ENCODE assay signal across 16 cellular contexts in the genomic region with DNA sequence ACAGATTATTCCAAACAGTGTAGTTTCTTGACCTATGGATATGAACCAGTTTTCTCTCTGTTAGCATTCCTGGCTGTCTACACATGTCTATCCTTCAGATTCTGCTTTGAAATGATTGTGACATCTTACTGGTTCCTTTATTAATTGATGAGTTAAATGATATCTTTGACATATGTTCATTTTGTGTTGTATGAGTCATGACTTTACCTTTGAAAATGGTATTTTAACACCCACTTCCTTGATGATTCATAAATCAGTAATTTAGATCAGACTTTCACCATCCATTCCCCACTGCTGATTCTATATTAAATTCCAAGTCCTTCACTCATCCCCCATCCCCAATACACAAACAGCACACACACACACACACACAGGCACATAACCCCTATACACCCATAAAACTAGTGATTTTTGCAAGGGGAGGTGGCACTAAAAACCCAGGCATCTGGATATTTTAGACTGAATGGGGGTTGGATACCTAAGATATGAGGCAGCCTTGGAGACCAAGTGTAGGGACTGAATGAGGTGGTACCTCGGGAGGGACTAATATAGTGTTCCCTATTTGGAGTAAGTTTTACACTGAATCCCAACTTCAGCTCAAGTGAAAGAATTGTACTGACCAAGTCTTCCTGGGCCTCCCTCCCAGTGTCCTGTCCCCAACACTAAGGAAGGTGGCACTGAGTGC. TPM values are rescaled to one million over a fixed set of nuclear protein-coding genes. Genes with fewer than 3 reads are reported as not detected.
DNase-seq lines count a peak whose midpoint lies in the region; ATAC-seq and TF ChIP-seq lines count a peak whose summit lies in the region.
"Had no signal": no experiment of that assay in that cellular context is flagged by ENCODE, and none has a peak within 500 bp of the region (broad histone marks: within the 10 kb centered on the region; RNA-seq: fewer than 3 reads in every experiment).

No MANE protein-coding gene starts in this region.

- no peaks in the 10 kb centered on the region for H3K9me3 Mint-ChIP-seq in HFFc6
- H3K9me3 Mint-ChIP-seq: activated naive CD4-positive, alpha-beta T cell treated with anti-CD3 and anti-CD28 coated beads, Interleukin-2, amount 10 ng/mL, durations not matched to agents 7 days and 5 days; dendritic cell treated with granulocyte-macrophage colony-stimulating factor and Interleukin-4, amounts not matched to agents 40 ng/mL and 50 ng/mL, for 4 days had no signal

- no peaks in the 10 kb centered on the region for H3K36me3 Mint-ChIP-seq in HFFc6 (ENCODE audit: low read depth)
- H3K36me3 Mint-ChIP-seq: activated naive CD4-positive, alpha-beta T cell treated with anti-CD3 and anti-CD28 coated beads, Interleukin-2, amount 10 ng/mL, durations not matched to agents 7 days and 5 days had no signal

- H3K4me3 Mint-ChIP-seq in HFFc6: peak overlapping the region; percentile 4; the same call in 1 of the 2 replicates
- H3K4me3 Mint-ChIP-seq: activated naive CD4-positive, alpha-beta T cell treated with anti-CD3 and anti-CD28 coated beads, Interleukin-2, amount 10 ng/mL, durations not matched to agents 7 days and 5 days; dendritic cell treated with granulocyte-macrophage colony-stimulating factor and Interleukin-4, amounts not matched to agents 40 ng/mL and 50 ng/mL, for 4 days had no signal

- H3K9me3 ChIP-seq in psoas muscle: no peaks in the 10 kb centered on the region
- H3K9me3 ChIP-seq: BLaER1 treated with 17β-estradiol and CSF1 and Interleukin-3, amounts not matched to agents 10 nM and 100 nM; gastroesophageal sphincter had no signal

- ATAC-seq in GM19395 (IDR thresholded peaks at IDR 0.05; ENCODE audit: unreplicated experiment) (no peak), psoas muscle (no peak)
- ATAC-seq: gastroesophageal sphincter had no signal

- WGBS in psoas muscle, 3 donors: 86 to 96% (median 90%) methylated on average over 1 of the region's 1 CpG

- no peak overlapping the region for H3K27ac Mint-ChIP-seq in HFFc6
- H3K27ac Mint-ChIP-seq: activated naive CD4-positive, alpha-beta T cell treated with anti-CD3 and anti-CD28 coated beads, Interleukin-2, amount 10 ng/mL, durations not matched to agents 7 days and 5 days; dendritic cell treated with granulocyte-macrophage colony-stimulating factor and Interleukin-4, amounts not matched to agents 40 ng/mL and 50 ng/mL, for 4 days had no signal

- peaks cover 20% of the 10 kb centered on the region for H3K27me3 Mint-ChIP-seq in HFFc6 (ENCODE audit: insufficient read depth)

- in situ Hi-C loops in ACHN (cut with HindIII; ENCODE audit: low pct_ligation_motif_present, low pct_unique_long_range_greater_than_20kb, low sequenced_read_pairs): no loop called here

- no peaks in the 10 kb centered on the region for H3K36me3 ChIP-seq in psoas muscle (ENCODE audit: insufficient read depth in 1 of 2, low read depth in 1 of 2)
- H3K36me3 ChIP-seq: BLaER1 treated with 17β-estradiol and CSF1 and Interleukin-3, amounts not matched to agents 10 nM and 100 nM; gastroesophageal sphincter; stomach had no signal

- intact Hi-C loops in psoas muscle (cut with DNase I): no loop called here

- peaks cover 41% of the 10 kb centered on the region for H3K4me1 Mint-ChIP-seq in HFFc6 (ENCODE audit: low read depth)

- H3K27ac ChIP-seq in VCaP (peak overlapping the region; percentile 67; the same call in 1 of the 2 replicates), psoas muscle (no peak overlapping the region)
- H3K27ac ChIP-seq: BLaER1 treated with 17β-estradiol and CSF1 and Interleukin-3, amounts not matched to agents 10 nM and 100 nM; gastroesophageal sphincter; stomach had no signal

- TF ChIP-seq CTCF in HFFc6 (IDR thresholded peaks at IDR 0.05): no peak
- TF ChIP-seq CTCF in VCaP (conservative IDR thresholded peaks at IDR 0.05): no peak
- no peak for TF ChIP-seq CTCF in psoas muscle (IDR thresholded peaks at IDR 0.05)

- no peaks in the 10 kb centered on the region for H3K4me1 ChIP-seq in psoas muscle
- H3K4me1 ChIP-seq: BLaER1 treated with 17β-estradiol and CSF1 and Interleukin-3, amounts not matched to agents 10 nM and 100 nM; gastroesophageal sphincter had no signal

- peaks cover 0 to 20% (median 0%) of the 10 kb centered on the region in 3 donors for H3K27me3 ChIP-seq in psoas muscle (ENCODE audit: insufficient read depth in 3 of 3, low read length in 2 of 3)
- H3K27me3 ChIP-seq: BLaER1 treated with 17β-estradiol and CSF1 and Interleukin-3, amounts not matched to agents 10 nM and 100 nM had no signal

- peak; percentile 37 for DNase-seq in ACHN
- DNase-seq in HFFc6: peak; percentile 36
- DNase-seq in iris pigment epithelial cell (ENCODE audit: low read depth): peak; percentile 71
- DNase-seq in NK-92 (lab: John Stamatoyannopoulos, UW; ENCODE audit: unreplicated experiment): no peak
- DNase-seq in activated effector memory CD4-positive, alpha-beta T cell treated with Interleukin-2 at 50 U/mL for 16 hours: no peak
- DNase-seq in psoas muscle: no peak
- DNase-seq: activated CD4-positive, alpha-beta T cell treated with anti-CD3 and anti-CD28 coated beads, Interleukin-2, amount 50 U/mL, for 4 hours; activated naive CD4-positive, alpha-beta T cell treated with anti-CD3 and anti-CD28 coated beads, Interleukin-2, amount 10 ng/mL, durations not matched to agents 7 days and 5 days; NCI-H2171; retina; stomach had no signal

- no peak overlapping the region for H3K4me3 ChIP-seq in psoas muscle
- H3K4me3 ChIP-seq: BLaER1 treated with 17β-estradiol and CSF1 and Interleukin-3, amounts not matched to agents 10 nM and 100 nM; gastroesophageal sphincter; stomach had no signal

RNA-seq across cellular contexts. Expression of gene CCK, which starts 9.7 kb away (rescaled TPM):
- total RNA-seq in HFFc6 (2021; fragmentation: NEBNext Ultra II Directional; extraction: Animal tissue kit (Norgen Biotek cat#: 25700)): not detected
- not detected for total RNA-seq in psoas muscle
- polyA plus RNA-seq in psoas muscle: under 1 TPM in 2 of 3 donors, not detected in 1; 0.22 to 0.31 TPM

Comparison
In these comparisons a context has a peak if more than half of its experiments do, and no peak if none do; other contexts are left out.
1. DNase-seq: peak in ACHN (single experiment), HFFc6 (single experiment) and iris pigment epithelial cell (single experiment); none in NK-92 (single experiment), activated effector memory CD4-positive, alpha-beta T cell treated with Interleukin-2 at 50 U/mL for 16 hours (single experiment) and psoas muscle (0 of 2).